Comparison of ENCODE assay signal across 18 cellular contexts in genomic region chr7:18566205-18566604, GRCh38.
DNase-seq lines count a peak whose midpoint lies in the region; ATAC-seq and TF ChIP-seq lines count a peak whose summit lies in the region.
"Had no signal": no experiment of that assay in that cellular context is flagged by ENCODE, and none has a peak within 500 bp of the region (broad histone marks: within the 10 kb centered on the region; RNA-seq: fewer than 3 reads in every experiment).

No MANE protein-coding gene starts in this region.

- H3K4me2 ChIP-seq in BLaER1 treated with 17β-estradiol and CSF1 and Interleukin-3, amounts not matched to agents 10 nM and 100 nM, result peak overlapping the region in 9 of 11 experiments; percentile 49 to 76 (median 63); a peak in 12 of 22 replicates
- H3K4me2 ChIP-seq: PC-9 had no signal

- H3K27me3 ChIP-seq in BLaER1 treated with 17β-estradiol and CSF1 and Interleukin-3, amounts not matched to agents 10 nM and 100 nM, result no peaks in the 10 kb centered on the region
- no peaks in the 10 kb centered on the region for H3K27me3 ChIP-seq in thyroid gland
- H3K27me3 ChIP-seq: SJCRH30 had no signal

- H3K36me3 Mint-ChIP-seq in IgD-negative memory B cell (peaks cover 3% of the 10 kb centered on the region), WTC11 (no peaks in the 10 kb centered on the region), naive B cell (no peaks in the 10 kb centered on the region)
- H3K36me3 Mint-ChIP-seq in activated T-helper 17 cell treated with anti-CD3 and anti-CD28 coated beads, Interleukin-2, amount 50 U/mL, for 72 hours (ENCODE audit: low read depth), result no peaks in the 10 kb centered on the region

- H4K20me1 ChIP-seq in BLaER1 treated with 17β-estradiol and CSF1 and Interleukin-3, amounts not matched to agents 10 nM and 100 nM, result no peaks in the 10 kb centered on the region

- ATAC-seq in WTC11 (no peak), naive B cell (ENCODE audit: low read depth in 2 of 2) (no peak), HG02884 (IDR thresholded peaks at IDR 0.05; ENCODE audit: unreplicated experiment) (no peak)
- ATAC-seq in activated T-helper 17 cell treated with anti-CD3 and anti-CD28 coated beads, Interleukin-2, amount 50 U/mL, for 72 hours (replicated peaks), result no peak
- ATAC-seq: K562 had no signal

- no peaks in the 10 kb centered on the region for H3K27me3 Mint-ChIP-seq in IgD-negative memory B cell
- H3K27me3 Mint-ChIP-seq in WTC11 (ENCODE audit: low read depth), result no peaks in the 10 kb centered on the region
- no peaks in the 10 kb centered on the region for H3K27me3 Mint-ChIP-seq in naive B cell
- no peaks in the 10 kb centered on the region for H3K27me3 Mint-ChIP-seq in activated T-helper 17 cell treated with anti-CD3 and anti-CD28 coated beads, Interleukin-2, amount 50 U/mL, for 72 hours

- H3K9me3 Mint-ChIP-seq in IgD-negative memory B cell (no peaks in the 10 kb centered on the region), WTC11 (no peaks in the 10 kb centered on the region), naive B cell (no peaks in the 10 kb centered on the region)
- no peaks in the 10 kb centered on the region for H3K9me3 Mint-ChIP-seq in activated T-helper 17 cell treated with anti-CD3 and anti-CD28 coated beads, Interleukin-2, amount 50 U/mL, for 72 hours

- H3K4me3 Mint-ChIP-seq in IgD-negative memory B cell (peak overlapping the region in 2 of 4 donors; percentile 8 to 73), WTC11 (no peak overlapping the region), naive B cell (peak overlapping the region in 1 of 8 donors; percentile 27)
- no peak overlapping the region for H3K4me3 Mint-ChIP-seq in activated T-helper 17 cell treated with anti-CD3 and anti-CD28 coated beads, Interleukin-2, amount 50 U/mL, for 72 hours

- no peak overlapping the region for H3K4me3 ChIP-seq in BLaER1 treated with 17β-estradiol and CSF1 and Interleukin-3, amounts not matched to agents 10 nM and 100 nM
- H3K4me3 ChIP-seq in thyroid gland (replicated peaks in 1 of 3), result no peak overlapping the region
- H3K4me3 ChIP-seq: HAP-1, K562, PC-9, SJCRH30 had no signal

- no peak for TF ChIP-seq POLR2A in thyroid gland (IDR thresholded peaks at IDR 0.05)

- 92 to 98% methylated on average over 1 of the region's 1 CpG for WGBS in thyroid gland, 2 donors

- H3K9me3 ChIP-seq in BLaER1 treated with 17β-estradiol and CSF1 and Interleukin-3, amounts not matched to agents 10 nM and 100 nM (replicated peaks in 1 of 11), result peaks cover 0 to 17% (median 0%) of the 10 kb centered on the region in 11 experiments; a peak in 2 of 22 replicates
- H3K9me3 ChIP-seq in thyroid gland, result no peaks in the 10 kb centered on the region
- H3K9me3 ChIP-seq: HAP-1, SJCRH30 had no signal

- peaks cover 10 to 25% (median 14%) of the 10 kb centered on the region in 10 experiments for H3K4me1 ChIP-seq in BLaER1 treated with 17β-estradiol and CSF1 and Interleukin-3, amounts not matched to agents 10 nM and 100 nM
- H3K4me1 ChIP-seq in thyroid gland, result peaks cover 0 to 4% of the 10 kb centered on the region in 2 donors
- H3K4me1 ChIP-seq: SJCRH30 had no signal

- peak overlapping the region in 7 of 11 experiments; percentile 28 to 75 (median 55); a peak in 13 of 22 replicates for H3K27ac ChIP-seq in BLaER1 treated with 17β-estradiol and CSF1 and Interleukin-3, amounts not matched to agents 10 nM and 100 nM
- no peak overlapping the region for H3K27ac ChIP-seq in thyroid gland
- H3K27ac ChIP-seq: PC-9, SJCRH30 had no signal

- intact Hi-C loops in thyroid gland (cut with DNase I), result no loop called here

- H3K27ac Mint-ChIP-seq in IgD-negative memory B cell, result peak overlapping the region; percentile 63 to 95 (median 79)
- peak overlapping the region; percentile 34; the same call in 1 of the 2 replicates for H3K27ac Mint-ChIP-seq in WTC11
- peak overlapping the region in 5 of 6 donors; percentile 58 to 95 (median 85) for H3K27ac Mint-ChIP-seq in naive B cell
- no peak overlapping the region for H3K27ac Mint-ChIP-seq in activated T-helper 17 cell treated with anti-CD3 and anti-CD28 coated beads, Interleukin-2, amount 50 U/mL, for 72 hours

- 0 out of 22 replicates have a peak, but pooled peaks cover 0 to 7% (median 0%) of the 10 kb centered on the region in 11 experiments for H3K36me3 ChIP-seq in BLaER1 treated with 17β-estradiol and CSF1 and Interleukin-3, amounts not matched to agents 10 nM and 100 nM
- H3K36me3 ChIP-seq in thyroid gland, result no peaks in the 10 kb centered on the region
- H3K36me3 ChIP-seq: SJCRH30 had no signal

- H3K4me1 Mint-ChIP-seq in IgD-negative memory B cell (peaks cover 26 to 30% (median 30%) of the 10 kb centered on the region in 3 donors), WTC11 (peaks cover 22% of the 10 kb centered on the region), naive B cell (peaks cover 28 to 36% (median 34%) of the 10 kb centered on the region in 3 donors)
- H3K4me1 Mint-ChIP-seq in activated T-helper 17 cell treated with anti-CD3 and anti-CD28 coated beads, Interleukin-2, amount 50 U/mL, for 72 hours, result no peaks in the 10 kb centered on the region

- TF ChIP-seq CTCF in WTC11 (IDR thresholded peaks at IDR 0.05) (no peak), thyroid gland (IDR thresholded peaks at IDR 0.05) (no peak)

- 0 out of 22 replicates have a peak overlapping the region, but pooled peaks of 1 of the 11 experiments have one; percentile 16 for H3K9ac ChIP-seq in BLaER1 treated with 17β-estradiol and CSF1 and Interleukin-3, amounts not matched to agents 10 nM and 100 nM

- CTCF ChIA-PET in WTC11 (lab: Charles Lee), result interaction anchor here (1.5 to 2.9 kb wide), 2 partner anchors 209 to 214 kb away, joined by 7 to 11 read pairs; no protein-coding TSS in a partner anchor

- no peak for DNase-seq in WTC11 (ENCODE audit: low spot score)
- no peak for DNase-seq in naive B cell
- no peak for DNase-seq in thyroid gland
- DNase-seq in stimulated activated CD4-positive, alpha-beta T cell treated with anti-CD3 and anti-CD28 coated beads, Interleukin-2, amount 100 ng/mL, for 48 hours, result no peak
- DNase-seq: C1 segment of cervical spinal cord, DMS79 treated with DMSO at 0.1 percent for 48 hours, NCI-H1105 treated with DMSO at 0.1 percent for 48 hours, NCI-H1694 treated with DMSO at 0.1 percent for 48 hours, NCI-H510A, NCI-H748 treated with DMSO at 0.1 percent for 48 hours, PC-9, SJCRH30 had no signal

- POLR2A ChIA-PET in WTC11 (lab: Charles Lee), result no interaction called here

TF ChIP-seq in WTC11, 78 proteins besides CTCF, POLR2A, EP300 and RAD21:
- TF ChIP-seq STAT6 (CRISPR knock-in tag; conservative IDR thresholded peaks at IDR 0.05; ENCODE audit: low read depth), result no peak
- TF ChIP-seq PRRX2 (CRISPR knock-in tag; IDR thresholded peaks at IDR 0.05), result no peak
- no peak for TF ChIP-seq ZNF263 (CRISPR knock-in tag; IDR thresholded peaks at IDR 0.05; ENCODE audit: low read depth)
TF ChIP-seq in WTC11: peak in this region for 0.

Comparison
In these comparisons a context has a peak if more than half of its experiments do, and no peak if none do; other contexts are left out.
1. H3K27ac ChIP-seq: peak in BLaER1 treated with 17β-estradiol and CSF1 and Interleukin-3, amounts not matched to agents 10 nM and 100 nM (7 of 11); none in thyroid gland (0 of 3).